1 cellular context compared by ENCODE assay signal in the genomic region with DNA sequence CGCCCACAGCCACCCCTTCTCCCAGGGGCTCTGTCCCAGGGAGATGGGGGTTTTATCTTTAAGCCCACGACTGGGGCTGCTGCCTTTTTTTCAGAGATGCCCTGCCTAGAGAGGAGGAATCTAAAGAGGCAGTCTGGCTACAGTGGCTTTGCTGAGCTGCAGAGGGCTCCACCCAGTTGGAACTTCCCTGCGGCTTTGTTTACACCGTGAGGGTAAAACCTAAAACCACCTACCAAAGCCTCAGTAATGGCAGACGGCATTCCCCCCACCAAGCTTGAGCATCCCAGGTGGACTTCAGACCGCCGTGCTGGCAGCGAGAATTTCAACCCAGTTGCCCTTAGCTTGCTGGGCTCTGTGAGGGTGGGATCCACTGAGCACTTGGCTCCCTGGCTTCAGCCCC.
TF ChIP-seq lines count a peak whose summit lies in the region.

No MANE protein-coding gene starts in this region.

TF ChIP-seq in GM12878, 131 proteins besides CTCF, POLR2A, EP300 and RAD21:
- TF ChIP-seq CBFB (IDR thresholded peaks at IDR 0.05; ENCODE audit: low read depth) = no peak
- TF ChIP-seq IKZF1 (conservative IDR thresholded peaks at IDR 0.05) = peak; percentile 49
- no peak for TF ChIP-seq ZNF207 (IDR thresholded peaks at IDR 0.05; ENCODE audit: borderline replicate concordance)
